Comparison of ENCODE assay signal across 15 cellular contexts in the genomic region with DNA sequence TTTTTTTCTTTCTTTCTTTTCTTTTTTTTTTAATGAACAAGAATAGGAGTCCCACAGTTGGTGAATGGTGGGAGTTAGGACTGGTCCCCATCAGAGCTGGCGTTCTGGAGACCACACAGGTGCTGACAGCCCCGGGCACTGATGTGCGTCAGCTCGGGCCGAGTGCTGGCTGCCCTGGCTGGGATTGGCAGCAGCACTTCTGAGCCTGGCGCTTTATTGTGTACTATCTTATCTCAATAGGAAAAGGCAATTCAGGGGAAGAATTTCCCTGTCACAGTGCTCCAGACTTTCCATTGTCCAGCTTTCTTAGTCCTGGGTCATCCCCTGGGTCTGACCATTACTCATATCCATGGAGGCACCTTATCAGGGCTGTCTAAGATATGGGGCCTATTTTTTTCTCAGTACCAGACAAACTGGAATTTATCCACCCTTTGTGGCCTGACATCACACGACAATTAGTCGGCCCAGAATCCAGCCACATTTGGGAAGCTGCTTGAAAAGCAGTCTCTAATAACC. TPM values are rescaled to one million over a fixed set of nuclear protein-coding genes. Genes with fewer than 3 reads are reported as not detected.
A peak's percentile ranks its signal among the peaks of the same experiment; 100 is the strongest.
DNase-seq lines count a peak whose midpoint lies in the region; ATAC-seq and TF ChIP-seq lines count a peak whose summit lies in the region.
"Had no signal": no experiment of that assay in that cellular context is flagged by ENCODE, and none has a peak within 500 bp of the region (broad histone marks: within the 10 kb centered on the region; RNA-seq: fewer than 3 reads in every experiment).

No MANE protein-coding gene starts in this region.

- peak overlapping the region; percentile 61 to 86 for H3K27ac ChIP-seq in thoracic aorta
- H3K27ac ChIP-seq: BLaER1 had no signal

- in situ Hi-C loops in ACHN (cut with HindIII; ENCODE audit: low pct_ligation_motif_present, low pct_unique_long_range_greater_than_20kb, low sequenced_read_pairs) = no loop called here

- H3K9me3 ChIP-seq in thoracic aorta = no peaks in the 10 kb centered on the region
- H3K9me3 ChIP-seq: BLaER1 had no signal

- no peaks in the 10 kb centered on the region for H3K27me3 ChIP-seq in thoracic aorta (replicated peaks; ENCODE audit: insufficient read depth)
- H3K27me3 ChIP-seq: BLaER1 had no signal

- peak; percentile 94 for DNase-seq in NCI-H226
- DNase-seq in dermis blood vessel endothelial cell = peak; percentile 72
- peak; percentile 53 for DNase-seq in iris pigment epithelial cell (ENCODE audit: low read depth)
- no peak for DNase-seq in thoracic aorta (ENCODE audit: low spot score)
- DNase-seq in NCI-H2227 treated with DMSO at 0.1 percent for 48 hours (lab: John Stamatoyannopoulos, UW) = no peak
- no peak for DNase-seq in ACHN
- DNase-seq in DMS53 treated with DMSO at 0.1 percent for 48 hours (lab: John Stamatoyannopoulos, UW; ENCODE audit: unreplicated experiment) = no peak
- DNase-seq in NCI-H446 (lab: John Stamatoyannopoulos, UW) = no peak
- DNase-seq: amygdala, naive B cell, NCI-H774, RPMI8226 had no signal

- no peak for TF ChIP-seq CTCF in thoracic aorta (IDR thresholded peaks at IDR 0.05)

- no peak for ATAC-seq in thoracic aorta (ENCODE audit: insufficient number of reproducible peaks, low FRiP score, low read depth)
- ATAC-seq: esophagus mucosa, WTC11 had no signal

- peaks cover 10 to 26% of the 10 kb centered on the region in 2 donors for H3K4me1 ChIP-seq in thoracic aorta (ENCODE audit: control insufficient read depth in 1 of 2, low read depth in 2 of 2)

- H3K4me3 ChIP-seq in thoracic aorta = no peak overlapping the region
- H3K4me3 ChIP-seq: BLaER1 had no signal

- H3K36me3 ChIP-seq in thoracic aorta = no peaks in the 10 kb centered on the region
- H3K36me3 ChIP-seq: BLaER1 had no signal

RNA-seq across cellular contexts. Expression of a gene that starts 54.1 kb away (rescaled TPM):
- total RNA-seq in dermis blood vessel endothelial cell = 50.3 and 96.5 TPM in 2 replicates
- 10 to 100 TPM; 11.0 to 11.5 TPM for total RNA-seq in thoracic aorta

Comparison
In these comparisons a context has a peak if more than half of its experiments do, and no peak if none do; other contexts are left out.
1. DNase-seq: peak in NCI-H226 (single experiment), dermis blood vessel endothelial cell (single experiment) and iris pigment epithelial cell (single experiment); none in thoracic aorta (single experiment), NCI-H2227 treated with DMSO at 0.1 percent for 48 hours (single experiment), ACHN (single experiment), DMS53 treated with DMSO at 0.1 percent for 48 hours (single experiment) and NCI-H446 (0 of 2).